9 cellular contexts compared by ENCODE assay signal in genomic region chr3:153138267-153139210, GRCh38. TPM values are rescaled to one million over a fixed set of nuclear protein-coding genes. Genes with fewer than 3 reads are reported as not detected.
DNase-seq lines count a peak whose midpoint lies in the region; ATAC-seq, FAIRE-seq and TF ChIP-seq lines count a peak whose summit lies in the region.
"Had no signal": no experiment of that assay in that cellular context is flagged by ENCODE, and none has a peak within 500 bp of the region (broad histone marks: within the 10 kb centered on the region; RNA-seq: fewer than 3 reads in every experiment).

No MANE protein-coding gene starts in this region.

- no peak for TF ChIP-seq CTCF in heart left ventricle (IDR thresholded peaks at IDR 0.05)
- no peak for TF ChIP-seq CTCF in D721Med (IDR thresholded peaks at IDR 0.05; ENCODE audit: insufficient read depth, missing control alignments)

- H3K4me3 Mint-ChIP-seq in activated CD4-positive, alpha-beta memory T cell treated with anti-CD3 and anti-CD28 coated beads, Interleukin-2, amount 10 ng/mL, durations not matched to agents 7 days and 5 days, result no peak overlapping the region

- WGBS in heart left ventricle, 4 donors, result 74 to 81% (median 76%) methylated on average over 5 of the region's 5 CpGs

- no peaks in the 10 kb centered on the region for H3K27me3 Mint-ChIP-seq in activated CD4-positive, alpha-beta memory T cell treated with anti-CD3 and anti-CD28 coated beads, Interleukin-2, amount 10 ng/mL, durations not matched to agents 7 days and 5 days

- H3K4me1 ChIP-seq in heart left ventricle, result peaks cover 0 to 23% (median 0%) of the 10 kb centered on the region in 12 donors

- H3K36me3 ChIP-seq in heart left ventricle, result no peaks in the 10 kb centered on the region

- H3K27ac Mint-ChIP-seq in activated CD4-positive, alpha-beta memory T cell treated with anti-CD3 and anti-CD28 coated beads, Interleukin-2, amount 10 ng/mL, durations not matched to agents 7 days and 5 days, result peak overlapping the region; percentile 63

- no peaks in the 10 kb centered on the region for H3K27me3 ChIP-seq in heart left ventricle

- DNase-seq in Daoy (ENCODE audit: low read depth) (peak; percentile 97), heart left ventricle (peak in 4 of 5 donors; percentile 27 to 57 (median 34)), D721Med (ENCODE audit: insufficient read length, low spot score) (no peak), NAMALWA (ENCODE audit: low spot score) (no peak)
- DNase-seq in activated CD4-positive, alpha-beta memory T cell treated with anti-CD3 and anti-CD28 coated beads, Interleukin-2, amount 10 ng/mL, durations not matched to agents 7 days and 5 days, result peak; percentile 70
- peak; percentile 51 to 65 for DNase-seq in stimulated activated CD4-positive, alpha-beta T cell treated with anti-CD3 and anti-CD28 coated beads, Interleukin-15, amount 100 ng/mL, for 48 hours (ENCODE audit: low read depth in 2 of 2)

- no peak overlapping the region for H3K4me3 ChIP-seq in heart left ventricle

- no peaks in the 10 kb centered on the region for H3K9me3 Mint-ChIP-seq in activated CD4-positive, alpha-beta memory T cell treated with anti-CD3 and anti-CD28 coated beads, Interleukin-2, amount 10 ng/mL, durations not matched to agents 7 days and 5 days

- intact Hi-C loops in heart left ventricle (cut with DNase I), result no loop called here

- POLR2A ChIA-PET in activated CD4-positive, alpha-beta memory T cell treated with anti-CD3 and anti-CD28 coated beads, Interleukin-2, amount 10 ng/mL, durations not matched to agents 7 days and 5 days (lab: Charles Lee), result interaction anchor here (1.3 to 1.7 kb wide), 3 partner anchors 21 to 23 kb away, joined by 4 read pairs; partner anchors contain the start of gene RAP2B

- no peaks in the 10 kb centered on the region for H3K9me3 ChIP-seq in heart left ventricle

- ATAC-seq in GM21381 (IDR thresholded peaks at IDR 0.05; ENCODE audit: unreplicated experiment), result peak; percentile 77
- peak; percentile 44 for ATAC-seq in HG03571 (IDR thresholded peaks at IDR 0.05; ENCODE audit: unreplicated experiment)
- ATAC-seq in heart left ventricle, result peak; percentile 51 to 75 (median 60)

- FAIRE-seq in D721Med (lab: Jason Lieb, UNC), result no peak
- FAIRE-seq: TTC549 had no signal

- H3K27ac ChIP-seq in heart left ventricle, result peak overlapping the region in 1 of 12 donors; percentile 72

- CTCF ChIA-PET in activated CD4-positive, alpha-beta memory T cell treated with anti-CD3 and anti-CD28 coated beads, Interleukin-2, amount 10 ng/mL, durations not matched to agents 7 days and 5 days (lab: Charles Lee), result interaction anchor here (2.0 kb wide), 1 partner anchor 23 kb away, joined by 7 read pairs; no protein-coding TSS in a partner anchor

- TF ChIP-seq POLR2A in heart left ventricle (IDR thresholded peaks at IDR 0.05), result no peak

- no peaks in the 10 kb centered on the region for H3K36me3 Mint-ChIP-seq in activated CD4-positive, alpha-beta memory T cell treated with anti-CD3 and anti-CD28 coated beads, Interleukin-2, amount 10 ng/mL, durations not matched to agents 7 days and 5 days (ENCODE audit: low read depth)

- peaks cover 38% of the 10 kb centered on the region for H3K4me1 Mint-ChIP-seq in activated CD4-positive, alpha-beta memory T cell treated with anti-CD3 and anti-CD28 coated beads, Interleukin-2, amount 10 ng/mL, durations not matched to agents 7 days and 5 days

RNA-seq across cellular contexts. Expression of gene RAP2B, which starts 23.5 kb away (rescaled TPM):
- 12.2 and 13.8 TPM in 2 replicates for total RNA-seq in Daoy (2014; rRNA removed; shearing (Covaris generic))
- total RNA-seq in activated CD4-positive, alpha-beta memory T cell treated with anti-CD3 and anti-CD28 coated beads, Interleukin-2, amount 10 ng/mL, durations not matched to agents 7 days and 5 days, result 10 to 100 TPM; 37.2 to 37.3 TPM
- 10 to 100 TPM in 2 of 9 donors, 1 to 10 TPM in 7; 2.4 to 23.8 (median 3.8) TPM for total RNA-seq in heart left ventricle
- polyA plus RNA-seq in heart left ventricle, result 1 to 10 TPM in 1 of 2 donors, under 1 TPM in 1; 0.99 to 1.5 TPM

Comparison
In these comparisons a context has a peak if more than half of its experiments do, and no peak if none do; other contexts are left out.
1. DNase-seq: peak in Daoy (single experiment), activated CD4-positive, alpha-beta memory T cell treated with anti-CD3 and anti-CD28 coated beads, Interleukin-2, amount 10 ng/mL, durations not matched to agents 7 days and 5 days (single experiment), heart left ventricle (4 of 5) and stimulated activated CD4-positive, alpha-beta T cell treated with anti-CD3 and anti-CD28 coated beads, Interleukin-15, amount 100 ng/mL, for 48 hours (2 of 2); none in D721Med (single experiment) and NAMALWA (single experiment).
2. Peak in every context shown above with its lines, with median percentiles within 50 percentile points of each other: ATAC-seq.